Comparison of ENCODE assay signal across 9 cellular contexts in genomic region chr1:228089520-228090380, GRCh38. TPM values are rescaled to one million over a fixed set of nuclear protein-coding genes. Genes with fewer than 3 reads are reported as not detected.
A peak's percentile ranks its signal among the peaks of the same experiment; 100 is the strongest.
DNase-seq lines count a peak whose midpoint lies in the region; ATAC-seq and TF ChIP-seq lines count a peak whose summit lies in the region.
"Had no signal": no experiment of that assay in that cellular context is flagged by ENCODE, and none has a peak within 500 bp of the region (broad histone marks: within the 10 kb centered on the region; RNA-seq: fewer than 3 reads in every experiment).

No MANE protein-coding gene starts in this region.

- H3K4me1 Mint-ChIP-seq in MCF 10A (ENCODE audit: insufficient read depth, unreplicated experiment), result peaks cover 73% of the 10 kb centered on the region
- H3K4me1 Mint-ChIP-seq in activated B cell treated with CpG ODN at 0.5 μM for 24 hours, result peaks cover 80% of the 10 kb centered on the region

- H3K4me1 ChIP-seq in mammary epithelial cell (ENCODE audit: insufficient read depth, low read length) (peaks cover 82% of the 10 kb centered on the region), left lung (peaks cover 79 to 91% of the 10 kb centered on the region in 2 donors), tibial artery (peaks cover 8 to 86% (median 77%) of the 10 kb centered on the region in 4 donors), BE2C (peaks cover 6% of the 10 kb centered on the region)

- in situ Hi-C loops in mammary epithelial cell (cut with MboI; ENCODE audit: low sequenced_read_pairs in 2 of 2), result loop anchor here in 1 of 2 donors (10.0 kb wide), 1 partner anchor 85 kb away; the partner anchor contains the start of gene WNT3A

- BruUV-seq in MCF 10A (replicated peaks; lab: Mats Ljungman, UMichigan) (no TSS peak), mammary epithelial cell (replicated peaks; lab: Mats Ljungman, UMichigan) (no TSS peak)

- intact Hi-C loops in MCF 10A (cut with micrococcal nuclease), result loop anchor here (5.0 kb wide), 1 partner anchor 142 kb away; the partner anchor contains the start of gene WNT9A
- intact Hi-C loops in mammary epithelial cell (cut with micrococcal nuclease), result loop anchor here (5.0 kb wide), 1 partner anchor 302 kb away; no protein-coding TSS in a partner anchor
- intact Hi-C loops in activated B cell treated with CpG ODN at 0.5 μM for 24 hours (cut with micrococcal nuclease), result loop anchor here (1.0 to 10.0 kb wide), 2 partner anchors 13 to 1415 kb away; partner anchors contain the start of gene NUP133
- intact Hi-C loops in left lung (cut with DNase I), result no loop called here
- intact Hi-C loops in tibial artery (cut with DNase I; ENCODE audit: low total_unique reads), result loop anchor here (10.0 kb wide), 3 partner anchors 325 to 1415 kb away; partner anchors contain the start of genes JMJD4, NUP133 and SNAP47

- CTCF ChIA-PET in MCF 10A (lab: Yijun Ruan, JAX), result interaction anchor here (1.2 to 7.4 kb wide), 9 partner anchors 9 to 104 kb away, joined by 3 to 72 read pairs (median 5); no protein-coding TSS in a partner anchor
- CTCF ChIA-PET in mammary epithelial cell (lab: Charles Lee; ENCODE audit: low non-redundant PET), result no interaction called here
- CTCF ChIA-PET in activated B cell treated with CpG ODN at 0.5 μM for 24 hours (lab: Charles Lee), result interaction anchor here (1.4 kb wide), 1 partner anchor 41 kb away, joined by 3 read pairs; no protein-coding TSS in a partner anchor

- no peak overlapping the region for H3K27ac ChIP-seq in mammary epithelial cell (ENCODE audit: insufficient read depth, low read depth, low read length)
- H3K27ac ChIP-seq in left lung, result peak overlapping the region; percentile 6 to 99
- H3K27ac ChIP-seq in tibial artery, result no peak overlapping the region
- H3K27ac ChIP-seq: SK-N-MC had no signal

- H2AFZ ChIP-seq in mammary epithelial cell (ENCODE audit: low read depth, low read length), result no peak overlapping the region

- H3K4me3 ChIP-seq in mammary epithelial cell (replicated peaks in 1 of 3; ENCODE audit: insufficient read depth in 1 of 3, low read depth in 2 of 3, low read length in 3 of 3) (no peak overlapping the region), left lung (peak overlapping the region in 1 of 2 donors; percentile 10), tibial artery (no peak overlapping the region), BE2C (ENCODE audit: low read depth, low read length) (no peak overlapping the region)
- H3K4me3 ChIP-seq: SK-N-MC had no signal

- H3K9me3 Mint-ChIP-seq in MCF 10A (ENCODE audit: unreplicated experiment) (peaks cover 6% of the 10 kb centered on the region), activated B cell treated with CpG ODN at 0.5 μM for 24 hours (peaks cover 6% of the 10 kb centered on the region)

- H3K27me3 ChIP-seq in mammary epithelial cell (ENCODE audit: insufficient read depth, low read length) (no peaks in the 10 kb centered on the region), left lung (no peaks in the 10 kb centered on the region), tibial artery (no peaks in the 10 kb centered on the region), BE2C (no peaks in the 10 kb centered on the region)

- H3K4me2 ChIP-seq in mammary epithelial cell (ENCODE audit: insufficient read depth, low read depth, low read length), result no peak overlapping the region

- 76% methylated on average over 9 of the region's 12 CpGs for WGBS in mammary epithelial cell (ENCODE audit: low coverage, missing lambda C conversion rate)

- H3K9ac ChIP-seq in mammary epithelial cell (ENCODE audit: insufficient read depth, low read length), result no peak overlapping the region

- TF ChIP-seq CTCF in MCF 10A (IDR thresholded peaks at IDR 0.05; ENCODE audit: unreplicated experiment) (no peak), mammary epithelial cell (conservative IDR thresholded peaks at IDR 0.05 in 1 of 2, IDR thresholded peaks at IDR 0.05 in 1 of 2; ENCODE audit: extremely low read depth in 1 of 2, insufficient read depth in 1 of 2, low read depth in 1 of 2, low read length in 2 of 2) (no peak), activated B cell treated with CpG ODN at 0.5 μM for 24 hours (IDR thresholded peaks at IDR 0.05) (no peak), left lung (IDR thresholded peaks at IDR 0.05) (no peak), tibial artery (IDR thresholded peaks at IDR 0.05) (no peak), BE2C (IDR thresholded peaks at IDR 0.05; ENCODE audit: low read depth, low read length) (no peak)

- dilution Hi-C loops in mammary epithelial cell (cut with HindIII; ENCODE audit: low sequenced_read_pairs), result no loop called here

- peaks cover 75% of the 10 kb centered on the region for H4K20me1 ChIP-seq in mammary epithelial cell (ENCODE audit: insufficient read depth, low read length)

- POLR2A ChIA-PET in MCF 10A (lab: Yijun Ruan, JAX) (interaction anchor here (0.8 to 7.9 kb wide), 10 partner anchors 6 to 316 kb away, joined by 3 to 56 read pairs (median 7); partner anchors contain the start of genes ARF1, IBA57 and TRIM11), activated B cell treated with CpG ODN at 0.5 μM for 24 hours (lab: Charles Lee) (interaction anchor here (0.6 to 1.1 kb wide), 3 partner anchors 76 to 317 kb away, joined by 3 to 7 read pairs (median 3); partner anchors contain the start of genes IBA57 and TRIM11)

- DNase-seq in MCF 10A (ENCODE audit: unreplicated experiment), result no peak
- no peak for DNase-seq in mammary epithelial cell
- DNase-seq in activated B cell treated with CpG ODN at 0.5 μM for 24 hours, result peak; percentile 15
- peak in 1 of 2 donors; percentile 32 for DNase-seq in left lung
- peak; percentile 17 to 45 for DNase-seq in tibial artery
- DNase-seq in BE2C, result no peak
- DNase-seq in GOT3 (lab: John Stamatoyannopoulos, UW), result no peak

- peak overlapping the region; percentile 77 for H3K4me3 Mint-ChIP-seq in MCF 10A (ENCODE audit: unreplicated experiment)
- H3K4me3 Mint-ChIP-seq in activated B cell treated with CpG ODN at 0.5 μM for 24 hours, result peak overlapping the region; percentile 53

- no peaks in the 10 kb centered on the region for H3K9me3 ChIP-seq in mammary epithelial cell (replicated peaks; ENCODE audit: insufficient read depth, low read length)
- peaks cover 0 to 6% of the 10 kb centered on the region in 2 donors for H3K9me3 ChIP-seq in left lung
- H3K9me3 ChIP-seq in tibial artery, result peaks cover 0 to 8% (median 5%) of the 10 kb centered on the region in 3 donors
- peaks cover 11% of the 10 kb centered on the region for H3K9me3 ChIP-seq in BE2C

- ATAC-seq in activated B cell treated with CpG ODN at 0.5 μM for 24 hours (ENCODE audit: low read depth), result peak; percentile 73
- peak; percentile 45 for ATAC-seq in left lung
- ATAC-seq in HG03045 (IDR thresholded peaks at IDR 0.05; ENCODE audit: unreplicated experiment), result no peak

- H3K27me3 Mint-ChIP-seq in MCF 10A (ENCODE audit: insufficient read depth, unreplicated experiment) (no peaks in the 10 kb centered on the region), activated B cell treated with CpG ODN at 0.5 μM for 24 hours (no peaks in the 10 kb centered on the region)

- H3K27ac Mint-ChIP-seq in MCF 10A (ENCODE audit: low read depth, unreplicated experiment), result peak overlapping the region; percentile 78
- peak overlapping the region; percentile 72 for H3K27ac Mint-ChIP-seq in activated B cell treated with CpG ODN at 0.5 μM for 24 hours

- peaks cover 86% of the 10 kb centered on the region for H3K36me3 Mint-ChIP-seq in MCF 10A (ENCODE audit: insufficient read depth, unreplicated experiment)
- peaks cover 49% of the 10 kb centered on the region for H3K36me3 Mint-ChIP-seq in activated B cell treated with CpG ODN at 0.5 μM for 24 hours (ENCODE audit: low read depth)

- peaks cover 100% of the 10 kb centered on the region for H3K79me2 ChIP-seq in mammary epithelial cell (ENCODE audit: insufficient read depth, low read length)

- H3K36me3 ChIP-seq in mammary epithelial cell (ENCODE audit: insufficient read depth, low read length), result peaks cover 17% of the 10 kb centered on the region
- peaks cover 0 to 36% of the 10 kb centered on the region in 2 donors for H3K36me3 ChIP-seq in left lung
- peaks cover 4 to 7% (median 5%) of the 10 kb centered on the region in 3 donors for H3K36me3 ChIP-seq in tibial artery
- peaks cover 68% of the 10 kb centered on the region for H3K36me3 ChIP-seq in BE2C

RNA-seq across cellular contexts. Expression of gene ARF1, which starts 7.2 kb away (rescaled TPM):
- total RNA-seq in MCF 10A (2022) (870 and 1,140 TPM in 2 replicates), mammary epithelial cell (100 to 1,000 TPM; 327 to 372 TPM), activated B cell treated with CpG ODN at 0.5 μM for 24 hours (209 and 213 TPM in 2 replicates), left lung (100 to 1,000 TPM; 407 to 455 TPM)
- polyA plus RNA-seq in mammary epithelial cell, result 595 TPM
- 273 TPM for polyA minus RNA-seq in mammary epithelial cell
- 1,294 TPM for polyA plus RNA-seq in BE2C (2012; ENCODE audit: insufficient read depth, insufficient read length, low read depth)

RNA-seq across cellular contexts. Expression of gene C1orf35, which starts 13.4 kb away (rescaled TPM):
- total RNA-seq in MCF 10A (2022) (48.9 and 49.2 TPM in 2 replicates), mammary epithelial cell (10 to 100 TPM in 1 of 2 donors, 1 to 10 TPM in 1; 5.7 to 19.6 TPM), activated B cell treated with CpG ODN at 0.5 μM for 24 hours (11.9 and 13.3 TPM in 2 replicates), left lung (10 to 100 TPM; 12.6 to 13.2 TPM)
- polyA plus RNA-seq in mammary epithelial cell, result 14.5 TPM
- polyA minus RNA-seq in mammary epithelial cell, result 9.7 TPM
- polyA plus RNA-seq in BE2C (2012; ENCODE audit: insufficient read depth, insufficient read length, low read depth), result 59.4 TPM

RNA-seq across cellular contexts. Expression of gene MRPL55, which starts 19.3 kb away (rescaled TPM):
- total RNA-seq in MCF 10A (2022), result 85.4 and 111 TPM in 2 replicates
- total RNA-seq in mammary epithelial cell, result 10 to 100 TPM; 37.7 to 42.3 TPM
- 66.4 TPM for polyA plus RNA-seq in mammary epithelial cell
- polyA minus RNA-seq in mammary epithelial cell, result 11.7 TPM
- 34.0 and 34.3 TPM in 2 replicates for total RNA-seq in activated B cell treated with CpG ODN at 0.5 μM for 24 hours
- 10 to 100 TPM; 43.0 to 44.2 TPM for total RNA-seq in left lung
- polyA plus RNA-seq in BE2C (2012; ENCODE audit: insufficient read depth, insufficient read length, low read depth), result 502 TPM

RNA-seq across cellular contexts. Expression of gene GUK1, which starts 50.3 kb away (rescaled TPM):
- 495 and 510 TPM in 2 replicates for total RNA-seq in MCF 10A (2022)
- total RNA-seq in mammary epithelial cell, result 100 to 1,000 TPM; 229 to 242 TPM
- 461 TPM for polyA plus RNA-seq in mammary epithelial cell
- polyA minus RNA-seq in mammary epithelial cell, result 86.1 TPM
- total RNA-seq in activated B cell treated with CpG ODN at 0.5 μM for 24 hours, result 104 and 119 TPM in 2 replicates
- 100 to 1,000 TPM; 217 to 221 TPM for total RNA-seq in left lung
- 1,564 TPM for polyA plus RNA-seq in BE2C (2012; ENCODE audit: insufficient read depth, insufficient read length, low read depth)

RNA-seq across cellular contexts. Expression of gene GJC2, which starts 60.0 kb away (rescaled TPM):
- total RNA-seq in MCF 10A (2022), result 9.0 and 18.5 TPM in 2 replicates
- total RNA-seq in mammary epithelial cell, result under 1 TPM; 0.33 to 0.47 TPM
- polyA plus RNA-seq in mammary epithelial cell, result 0.14 TPM
- polyA minus RNA-seq in mammary epithelial cell, result not detected
- 0.24 and 0.35 TPM in 2 replicates for total RNA-seq in activated B cell treated with CpG ODN at 0.5 μM for 24 hours
- 1 to 10 TPM; 2.3 to 4.9 TPM for total RNA-seq in left lung
- polyA plus RNA-seq in BE2C (2012; ENCODE audit: insufficient read depth, insufficient read length, low read depth), result 3.7 TPM

Comparison
In these comparisons a context has a peak if more than half of its experiments do, and no peak if none do; other contexts are left out.
1. DNase-seq: peak in activated B cell treated with CpG ODN at 0.5 μM for 24 hours (single experiment) and tibial artery (2 of 2); none in MCF 10A (single experiment), mammary epithelial cell (single experiment), BE2C (single experiment) and GOT3 (single experiment).
2. H3K27ac ChIP-seq: peak in left lung (2 of 2); none in mammary epithelial cell (single experiment) and tibial artery (0 of 2).
3. intact Hi-C loops: an anchor here in MCF 10A (5.0 kb wide), mammary epithelial cell (5.0 kb wide), activated B cell treated with CpG ODN at 0.5 μM for 24 hours (1.0 to 10.0 kb wide) and tibial artery (10.0 kb wide); none called in left lung.